24 cellular contexts compared by ENCODE assay signal in genomic region chr6:10307476-10307875, GRCh38.
DNase-seq lines count a peak whose midpoint lies in the region; ATAC-seq, FAIRE-seq and TF ChIP-seq lines count a peak whose summit lies in the region.
"Had no signal": no experiment of that assay in that cellular context is flagged by ENCODE, and none has a peak within 500 bp of the region (broad histone marks: within the 10 kb centered on the region; RNA-seq: fewer than 3 reads in every experiment).

No MANE protein-coding gene starts in this region.

- no peaks in the 10 kb centered on the region for H4K20me1 ChIP-seq in H1 (replicated peaks in 1 of 2; ENCODE audit: control insufficient read depth in 1 of 2, insufficient read depth in 2 of 2, low read length in 2 of 2)
- H4K20me1 ChIP-seq: BLaER1 treated with 17β-estradiol and CSF1 and Interleukin-3, amounts not matched to agents 10 nM and 100 nM had no signal

- peak overlapping the region; percentile 99; the same call in 1 of the 2 replicates for H2BK15ac ChIP-seq in H1 (ENCODE audit: low read length)

- no peak overlapping the region for H2AK5ac ChIP-seq in H1 (ENCODE audit: low read depth, low read length)

- H3K9me3 ChIP-seq in HUES48 (ENCODE audit: control insufficient read depth, insufficient read depth, low read length) (no peaks in the 10 kb centered on the region), H1 (ENCODE audit: insufficient read depth in 2 of 2, low read depth in 1 of 2, low read length in 1 of 2) (no peaks in the 10 kb centered on the region; a peak in 1 of 4 replicates), spleen (no peaks in the 10 kb centered on the region)
- H3K9me3 ChIP-seq: A549; BLaER1 treated with 17β-estradiol and CSF1 and Interleukin-3, amounts not matched to agents 10 nM and 100 nM; SK-N-SH had no signal

- H3K79me1 ChIP-seq in H1 (ENCODE audit: low read depth, low read length) = no peaks in the 10 kb centered on the region

- TF ChIP-seq EP300 in H1 (IDR thresholded peaks at IDR 0.05; ENCODE audit: borderline replicate concordance in 1 of 2, low read depth in 2 of 2, low read length in 2 of 2) = no peak

- no peak overlapping the region for H2AFZ ChIP-seq in H1 (ENCODE audit: low read length)

- H2BK5ac ChIP-seq in H1 (ENCODE audit: low read depth, low read length) = no peak overlapping the region

- no peak for TF ChIP-seq RAD21 in H1 (IDR thresholded peaks at IDR 0.05 in 1 of 2, conservative IDR thresholded peaks at IDR 0.05 in 1 of 2; ENCODE audit: low read depth in 2 of 2, low read length in 2 of 2)

- CTCF ChIA-PET in H1 (lab: Charles Lee; ENCODE audit: partially characterized antibody) = interaction anchor here (0.7 to 1.2 kb wide), 3 partner anchors 42 to 74 kb away, joined by 3 read pairs; no protein-coding TSS in a partner anchor

- H3K14ac ChIP-seq in H1 (ENCODE audit: insufficient read length) = no peak overlapping the region

- H3K4me3 ChIP-seq in HUES48 (ENCODE audit: low read depth, low read length) (no peak overlapping the region; the same call in 1 of the 2 replicates), H1 (ENCODE audit: extremely low read depth in 1 of 4, insufficient read depth in 2 of 4, low read depth in 3 of 4, low read length in 4 of 4) (no peak overlapping the region), spleen (no peak overlapping the region)
- H3K4me3 ChIP-seq: A549; BLaER1 treated with 17β-estradiol and CSF1 and Interleukin-3, amounts not matched to agents 10 nM and 100 nM; GM12878 had no signal

- no peak overlapping the region for H3K9ac ChIP-seq in HUES48 (ENCODE audit: low read depth, low read length)
- H3K9ac ChIP-seq in H1 (replicated peaks in 1 of 4; ENCODE audit: extremely low read depth in 1 of 4, low read depth in 3 of 4, low read length in 3 of 4) = no peak overlapping the region
- H3K9ac ChIP-seq: BLaER1 treated with 17β-estradiol and CSF1 and Interleukin-3, amounts not matched to agents 10 nM and 100 nM; SK-N-SH had no signal

- ATAC-seq in GM21381 (IDR thresholded peaks at IDR 0.05; ENCODE audit: unreplicated experiment) = no peak
- no peak for ATAC-seq in GM18505 (IDR thresholded peaks at IDR 0.05; ENCODE audit: unreplicated experiment)
- ATAC-seq in HG03342 (IDR thresholded peaks at IDR 0.05; ENCODE audit: unreplicated experiment) = no peak
- ATAC-seq: A549, GM12878 had no signal

- no peak for FAIRE-seq in H1 (lab: Jason Lieb, UNC)
- FAIRE-seq: A549, GM12878 had no signal

- POLR2A ChIA-PET in H1 (lab: Charles Lee; ENCODE audit: partially characterized antibody) = interaction anchor here (1.9 kb wide), 1 partner anchor 8 kb away, joined by 5 read pairs; no protein-coding TSS in a partner anchor

- no peak overlapping the region for H2BK12ac ChIP-seq in H1 (ENCODE audit: low read depth, low read length)

- H3K4me2 ChIP-seq in H1 (ENCODE audit: insufficient read depth in 1 of 2, low read depth in 2 of 2, low read length in 2 of 2) = peak overlapping the region in 1 of 2 experiments; percentile 33; a peak in 1 of 4 replicates
- H3K4me2 ChIP-seq: A549; BLaER1 treated with 17β-estradiol and CSF1 and Interleukin-3, amounts not matched to agents 10 nM and 100 nM; SK-N-SH had no signal

- peaks cover 35% of the 10 kb centered on the region for H3K4me1 ChIP-seq in HUES48 (ENCODE audit: control insufficient read depth, insufficient read depth, low read length)
- H3K4me1 ChIP-seq in H1 (replicated peaks in 1 of 4; ENCODE audit: control insufficient read depth in 3 of 4, insufficient read depth in 4 of 4, low read length in 3 of 4) = peaks cover 3 to 18% (median 11%) of the 10 kb centered on the region in 4 experiments; a peak in 6 of 7 replicates
- H3K4me1 ChIP-seq in spleen = no peaks in the 10 kb centered on the region
- H3K4me1 ChIP-seq: BLaER1 treated with 17β-estradiol and CSF1 and Interleukin-3, amounts not matched to agents 10 nM and 100 nM had no signal

- DNase-seq in H1 (ENCODE audit: low read depth in 1 of 2, low spot score in 2 of 2) (peak in 1 of 2 experiments; percentile 25), islet precursor cell (peak; percentile 95), spleen (no peak)
- DNase-seq: AML-193; CD4-positive, alpha-beta T cell; COR-L47; DMS53; HCEC 1CT; NCI-H1092; NCI-H1417 treated with DMSO at 0.1 percent for 48 hours; NCI-H1694 treated with DMSO at 0.1 percent for 48 hours; NCI-H2081; NCI-H2227 treated with DMSO at 0.1 percent for 48 hours; NCI-H510A; NCI-H69; SK-N-SH; SW 1271 had no signal

- H3K18ac ChIP-seq in H1 (ENCODE audit: extremely low read depth, low read length) = peak overlapping the region; percentile 10; the same call in 1 of the 2 replicates

- H3K36me3 ChIP-seq in HUES48 (ENCODE audit: control insufficient read depth, insufficient read depth, low read length) (no peaks in the 10 kb centered on the region), H1 (ENCODE audit: control insufficient read depth in 2 of 4, insufficient read depth in 4 of 4, low read length in 3 of 4) (no peaks in the 10 kb centered on the region), spleen (no peaks in the 10 kb centered on the region)
- H3K36me3 ChIP-seq: BLaER1 treated with 17β-estradiol and CSF1 and Interleukin-3, amounts not matched to agents 10 nM and 100 nM had no signal

- intact Hi-C loops in spleen (cut with DNase I; ENCODE audit: low total_unique reads) = no loop called here

- H3K4ac ChIP-seq in H1 (replicated peaks; ENCODE audit: insufficient read length, low read depth, low read length) = no peak overlapping the region

- no peaks in the 10 kb centered on the region for H3K23me2 ChIP-seq in H1 (ENCODE audit: low read depth, low read length)

- H3K56ac ChIP-seq in H1 (replicated peaks; ENCODE audit: insufficient read length, low read depth, low read length) = no peak overlapping the region

- TF ChIP-seq POLR2A in H1 (IDR thresholded peaks at IDR 0.05; ENCODE audit: control extremely low read depth in 1 of 2, low read depth in 2 of 2, low read length in 2 of 2) = no peak
- TF ChIP-seq POLR2A in GM18505 (IDR thresholded peaks at IDR 0.05; ENCODE audit: borderline replicate concordance, extremely low read depth, insufficient read depth, insufficient read length) = no peak
- TF ChIP-seq POLR2A in spleen (IDR thresholded peaks at IDR 0.05) = no peak

- no peaks in the 10 kb centered on the region for H3K27me3 ChIP-seq in HUES48 (ENCODE audit: control insufficient read depth, insufficient read depth, low read length)
- no peaks in the 10 kb centered on the region for H3K27me3 ChIP-seq in H1 (replicated peaks in 1 of 4; ENCODE audit: control insufficient read depth in 3 of 4, extremely low read depth in 1 of 4, insufficient read depth in 3 of 4, low read length in 3 of 4)
- H3K27me3 ChIP-seq in spleen (replicated peaks in 1 of 7) = peaks cover 0 to 5% (median 0%) of the 10 kb centered on the region in 7 donors
- H3K27me3 ChIP-seq: BLaER1 treated with 17β-estradiol and CSF1 and Interleukin-3, amounts not matched to agents 10 nM and 100 nM had no signal

- H3K27ac ChIP-seq in HUES48 (ENCODE audit: low read depth, low read length) (peak overlapping the region; percentile 35), H1 (ENCODE audit: low read depth, low read length) (no peak overlapping the region), spleen (no peak overlapping the region)
- H3K27ac ChIP-seq: BLaER1 treated with 17β-estradiol and CSF1 and Interleukin-3, amounts not matched to agents 10 nM and 100 nM had no signal

- WGBS in H1 (ENCODE audit: extremely low coverage in 1 of 2, insufficient coverage in 1 of 2, insufficient read length in 1 of 2, insufficient replicate concordance in 2 of 2, low coverage in 1 of 2, low lambda C conversion rate in 2 of 2, missing lambda C conversion rate in 1 of 2), 2 experiments = 38% methylated on average over 3 of the region's 3 CpGs; no CpG with 5 or more reads in 1 of the 2 experiments
- WGBS in spleen, 5 donors = 66 to 83% (median 70%) methylated on average over 3 of the region's 3 CpGs

- TF ChIP-seq CTCF in H1 (IDR thresholded peaks at IDR 0.05; ENCODE audit: control extremely low read depth in 1 of 3, insufficient read depth in 1 of 3, low read depth in 1 of 3, low read length in 3 of 3) (no peak), spleen (IDR thresholded peaks at IDR 0.05 in 8 of 11, conservative IDR thresholded peaks at IDR 0.05 in 3 of 11) (no peak)

- no peak overlapping the region for H4K8ac ChIP-seq in H1 (ENCODE audit: extremely low read depth, insufficient read depth, low read length)

- H2BK120ac ChIP-seq in H1 (replicated peaks; ENCODE audit: low read depth, low read length) = peak overlapping the region; percentile 73

- H3K23ac ChIP-seq in H1 (ENCODE audit: insufficient read length) = no peak overlapping the region

- H3K79me2 ChIP-seq in H1 (ENCODE audit: control insufficient read depth in 1 of 2, insufficient read depth in 2 of 2, low read length in 2 of 2) = no peaks in the 10 kb centered on the region

- H2BK20ac ChIP-seq in H1 (ENCODE audit: low read length) = no peak overlapping the region

- H4K5ac ChIP-seq in H1 (ENCODE audit: insufficient read length, low read depth, low read length) = peak overlapping the region; percentile 60

- H4K91ac ChIP-seq in H1 (replicated peaks; ENCODE audit: insufficient read length, low read length) = peak overlapping the region; percentile 47

TF ChIP-seq in H1, 55 proteins besides CTCF, POLR2A, EP300 and RAD21:
- TF ChIP-seq POU5F1 (IDR thresholded peaks at IDR 0.05; ENCODE audit: low read depth, low read length) (peak; percentile 80; the same call in 1 of the 2 replicates), SUZ12 (IDR thresholded peaks at IDR 0.05; ENCODE audit: low read length) (no peak)
